In the genomic region with DNA sequence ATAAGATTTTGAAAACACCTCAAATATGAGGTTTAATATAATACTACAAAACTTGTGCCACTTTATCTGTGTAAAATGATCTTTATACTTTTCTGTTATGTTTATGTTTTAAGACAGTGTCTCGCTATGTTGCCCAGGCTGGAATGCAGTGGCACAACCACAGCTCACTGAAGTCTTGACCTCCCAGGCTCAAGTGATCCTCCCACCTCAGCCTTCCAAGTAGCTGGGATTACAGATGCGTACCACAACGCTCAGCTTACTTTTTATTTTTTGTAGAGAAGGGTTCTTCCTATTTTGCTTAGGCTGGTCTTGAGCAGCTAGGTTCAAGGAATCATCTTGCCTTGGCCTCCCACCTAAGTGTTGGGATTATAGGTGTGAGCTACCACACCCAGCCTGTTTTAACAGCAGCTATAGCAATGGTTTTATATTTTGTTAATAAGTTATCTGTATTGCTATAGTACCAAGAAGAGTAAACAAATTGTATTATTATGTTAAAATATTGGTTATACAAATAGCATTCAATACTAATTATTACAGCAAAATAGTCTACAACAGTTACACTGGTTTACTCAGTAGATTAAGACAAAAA, we compare ENCODE assay signal across 17 cellular contexts.
"Had no signal": no experiment of that assay in that cellular context is flagged by ENCODE, and none has a peak within 500 bp of the region (broad histone marks: within the 10 kb centered on the region; RNA-seq: fewer than 3 reads in every experiment).

No MANE protein-coding gene starts in this region.

- H3K27me3 Mint-ChIP-seq: naive B cell; stimulated activated naive B cell treated with anti-CD40 and anti-IgM and Interleukin-4, amounts not matched to agents 10 μg/mL and 1 μg/mL and 100 μg/mL, for 72 hours had no signal

- H3K36me3 ChIP-seq: ascending aorta, breast epithelium, left lung, neural progenitor cell, pancreas, transverse colon had no signal

- H3K4me3 ChIP-seq: ascending aorta, breast epithelium, left lung, neural progenitor cell, pancreas, transverse colon had no signal

- H3K9me3 Mint-ChIP-seq: naive B cell; stimulated activated naive B cell treated with anti-CD40 and anti-IgM and Interleukin-4, amounts not matched to agents 10 μg/mL and 1 μg/mL and 100 μg/mL, for 72 hours had no signal

- H3K9ac ChIP-seq: neural progenitor cell had no signal

- H3K27ac ChIP-seq: breast epithelium, left lung, neural progenitor cell had no signal

- H2AFZ ChIP-seq: neural progenitor cell had no signal

- DNase-seq: activated CD4-positive, alpha-beta T cell treated with anti-CD3 and anti-CD28 coated beads, Interleukin-2, amount 50 U/mL, for 1 hour; cerebellar nuclear complex; effector memory CD4-positive, alpha-beta T cell; foreskin fibroblast; hippocampal formation; left lung; mammary epithelial cell; naive B cell; pancreas; stimulated activated CD4-positive, alpha-beta T cell treated with anti-CD3 and anti-CD28 coated beads, Interleukin-12 subunit alpha, Interleukin-12 subunit beta, amount 100 ng/mL, for 4 hours; stimulated activated naive B cell treated with anti-CD40 and anti-IgM and Interleukin-4, amounts not matched to agents 10 μg/mL and 1 μg/mL and 100 μg/mL, for 72 hours; substantia nigra; transverse colon had no signal

- H3K27me3 ChIP-seq: ascending aorta, breast epithelium, left lung, neural progenitor cell, pancreas, transverse colon had no signal

- H3K27ac Mint-ChIP-seq: neural progenitor cell; stimulated activated naive B cell treated with anti-CD40 and anti-IgM and Interleukin-4, amounts not matched to agents 10 μg/mL and 1 μg/mL and 100 μg/mL, for 72 hours had no signal

- H3K9me3 ChIP-seq: ascending aorta, breast epithelium, left lung, pancreas, transverse colon had no signal

- H3K4me2 ChIP-seq: neural progenitor cell had no signal

- H3K4me3 Mint-ChIP-seq: naive B cell; neural progenitor cell; stimulated activated naive B cell treated with anti-CD40 and anti-IgM and Interleukin-4, amounts not matched to agents 10 μg/mL and 1 μg/mL and 100 μg/mL, for 72 hours had no signal

- ATAC-seq: left lung; pancreas; SK-N-SH treated with all-trans-retinoic acid at 6 μM for 48 hours; stimulated activated naive B cell treated with anti-CD40 and anti-IgM and Interleukin-4, amounts not matched to agents 10 μg/mL and 1 μg/mL and 100 μg/mL, for 72 hours had no signal

- H3K36me3 Mint-ChIP-seq: naive B cell had no signal
